ENCODE assay signal across 17 cellular contexts in the genomic region with DNA sequence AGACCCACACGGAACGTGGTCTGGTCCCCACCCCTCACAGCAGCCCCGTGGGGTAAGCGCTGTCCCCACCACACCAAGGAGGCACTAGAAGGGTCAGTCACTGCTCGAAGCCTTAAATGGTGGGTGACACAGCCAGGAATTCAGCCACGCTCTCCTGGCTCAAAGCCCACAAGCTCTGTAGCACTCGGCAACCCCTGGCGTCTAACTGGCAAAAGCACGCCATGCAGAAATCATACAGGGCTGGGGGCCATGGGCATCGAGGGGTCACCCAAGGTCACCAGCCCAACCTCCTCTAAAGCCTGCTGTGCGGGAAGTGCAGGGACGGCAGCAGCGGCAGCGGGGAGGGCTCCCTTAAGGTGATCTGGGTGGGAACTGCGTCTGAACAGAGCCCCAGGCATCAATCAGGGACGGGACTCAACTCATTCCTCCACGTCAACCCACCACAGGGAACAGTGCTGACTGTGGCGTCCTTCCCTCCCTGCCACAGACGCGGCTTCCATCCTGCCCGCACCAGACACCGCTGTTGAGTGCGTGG. TPM values are rescaled to one million over a fixed set of nuclear protein-coding genes. Genes with fewer than 3 reads are reported as not detected.
DNase-seq lines count a peak whose midpoint lies in the region; ATAC-seq, FAIRE-seq and TF ChIP-seq lines count a peak whose summit lies in the region.
"Had no signal": no experiment of that assay in that cellular context is flagged by ENCODE, and none has a peak within 500 bp of the region (broad histone marks: within the 10 kb centered on the region; RNA-seq: fewer than 3 reads in every experiment).

No MANE protein-coding gene starts in this region.

- H2AFZ ChIP-seq in astrocyte (ENCODE audit: low read depth, low read length): no peak overlapping the region
- H2AFZ ChIP-seq in keratinocyte (ENCODE audit: control insufficient read depth, low read length): no peak overlapping the region

- H3K27me3 ChIP-seq in astrocyte (ENCODE audit: insufficient read depth, low read length): no peaks in the 10 kb centered on the region
- H3K27me3 ChIP-seq in keratinocyte (ENCODE audit: control insufficient read depth, extremely low read depth, insufficient read depth, low read length): no peaks in the 10 kb centered on the region

- peaks cover 22% of the 10 kb centered on the region for H3K36me3 Mint-ChIP-seq in astrocyte (ENCODE audit: low read depth, unreplicated experiment)
- H3K36me3 Mint-ChIP-seq in HFFc6 (ENCODE audit: low read depth): peaks cover 34% of the 10 kb centered on the region

- H3K9ac ChIP-seq in astrocyte (ENCODE audit: low read length) (no peak overlapping the region), keratinocyte (ENCODE audit: control insufficient read depth, extremely low read depth, insufficient read depth, low read length) (no peak overlapping the region)

- H3K4me1 Mint-ChIP-seq in astrocyte (ENCODE audit: low read depth, unreplicated experiment) (peaks cover 16% of the 10 kb centered on the region), HFFc6 (ENCODE audit: low read depth) (peaks cover 7% of the 10 kb centered on the region)
- H3K4me1 Mint-ChIP-seq: activated CD4-positive, alpha-beta memory T cell treated with anti-CD3 and anti-CD28 coated beads, Interleukin-2, amount 10 ng/mL, durations not matched to agents 7 days and 5 days had no signal

- peaks cover 12% of the 10 kb centered on the region for H3K79me2 ChIP-seq in astrocyte (ENCODE audit: insufficient read depth, low read length)
- peaks cover 11% of the 10 kb centered on the region for H3K79me2 ChIP-seq in keratinocyte (ENCODE audit: control insufficient read depth, insufficient read depth, low read length)

- H3K27ac Mint-ChIP-seq in astrocyte (ENCODE audit: unreplicated experiment) (peak overlapping the region; percentile 66), HFFc6 (no peak overlapping the region)
- H3K27ac Mint-ChIP-seq: activated CD4-positive, alpha-beta memory T cell treated with anti-CD3 and anti-CD28 coated beads, Interleukin-2, amount 10 ng/mL, durations not matched to agents 7 days and 5 days; natural killer cell treated with Interleukin-12 subunit alpha and Interleukin-12 subunit beta and Interleukin-15 and Interleukin-18, amount 100 ng/mL, for 72 hours had no signal

- no peaks in the 10 kb centered on the region for H3K9me1 ChIP-seq in keratinocyte (ENCODE audit: control insufficient read depth, extremely low read depth, insufficient read depth, low read length)

- no peaks in the 10 kb centered on the region for H3K9me3 ChIP-seq in astrocyte (ENCODE audit: insufficient read depth, low read depth, low read length)
- H3K9me3 ChIP-seq in keratinocyte (ENCODE audit: control insufficient read depth, low read depth, low read length): no peaks in the 10 kb centered on the region
- H3K9me3 ChIP-seq: A549 had no signal

- H3K27me3 Mint-ChIP-seq in astrocyte (ENCODE audit: low read depth, unreplicated experiment) (no peaks in the 10 kb centered on the region), HFFc6 (ENCODE audit: insufficient read depth) (no peaks in the 10 kb centered on the region; the same call in none of the 2 replicates)
- H3K27me3 Mint-ChIP-seq: activated CD4-positive, alpha-beta memory T cell treated with anti-CD3 and anti-CD28 coated beads, Interleukin-2, amount 10 ng/mL, durations not matched to agents 7 days and 5 days; natural killer cell treated with Interleukin-12 subunit alpha and Interleukin-12 subunit beta and Interleukin-15 and Interleukin-18, amount 100 ng/mL, for 72 hours had no signal

- dilution Hi-C loops in keratinocyte (cut with MboI; ENCODE audit: extremely low pct_ligation_motif_present, low sequenced_read_pairs): no loop called here

- no peak for FAIRE-seq in astrocyte (lab: Jason Lieb, UNC)
- no peak for FAIRE-seq in keratinocyte (lab: Jason Lieb, UNC)
- FAIRE-seq: A549, TTC549 had no signal

- H3K27ac ChIP-seq in astrocyte (ENCODE audit: low read depth, low read length) (no peak overlapping the region), keratinocyte (ENCODE audit: control insufficient read depth, insufficient read depth, low read length) (no peak overlapping the region)
- H3K27ac ChIP-seq: A549 had no signal

- H3K4me1 ChIP-seq in astrocyte (ENCODE audit: insufficient read depth, low read length) (peaks cover 21% of the 10 kb centered on the region), keratinocyte (ENCODE audit: control insufficient read depth, extremely low read depth, insufficient read depth, low read length) (peaks cover 14% of the 10 kb centered on the region)
- H3K4me1 ChIP-seq: A549 had no signal

- H3K4me3 Mint-ChIP-seq in astrocyte (ENCODE audit: unreplicated experiment) (peak overlapping the region; percentile 40), HFFc6 (no peak overlapping the region)
- H3K4me3 Mint-ChIP-seq: activated CD4-positive, alpha-beta memory T cell treated with anti-CD3 and anti-CD28 coated beads, Interleukin-2, amount 10 ng/mL, durations not matched to agents 7 days and 5 days; natural killer cell treated with Interleukin-12 subunit alpha and Interleukin-12 subunit beta and Interleukin-15 and Interleukin-18, amount 100 ng/mL, for 72 hours had no signal

- no peak for TF ChIP-seq CTCF in astrocyte (IDR thresholded peaks at IDR 0.05; ENCODE audit: insufficient read depth, low read depth, low read length)
- no peak for TF ChIP-seq CTCF in keratinocyte (optimal IDR thresholded peaks at IDR 0.05 in 1 of 3, IDR thresholded peaks at IDR 0.05 in 1 of 3, conservative IDR thresholded peaks at IDR 0.05 in 1 of 3; ENCODE audit: extremely low read depth in 1 of 3, insufficient read depth in 2 of 3, low read length in 3 of 3)
- no peak for TF ChIP-seq CTCF in HFFc6 (IDR thresholded peaks at IDR 0.05)

- H3K9me3 Mint-ChIP-seq in astrocyte (ENCODE audit: unreplicated experiment) (peaks cover 2% of the 10 kb centered on the region), HFFc6 (no peaks in the 10 kb centered on the region)
- H3K9me3 Mint-ChIP-seq: activated CD4-positive, alpha-beta memory T cell treated with anti-CD3 and anti-CD28 coated beads, Interleukin-2, amount 10 ng/mL, durations not matched to agents 7 days and 5 days; natural killer cell treated with Interleukin-12 subunit alpha and Interleukin-12 subunit beta and Interleukin-15 and Interleukin-18, amount 100 ng/mL, for 72 hours had no signal

- DNase-seq in AG08396 (ENCODE audit: low spot score) (peak; percentile 64), astrocyte (ENCODE audit: low read depth) (no peak), keratinocyte (ENCODE audit: low read depth, low spot score) (no peak), retina (peak; percentile 78), mucosa of gallbladder (ENCODE audit: low spot score) (no peak), HFFc6 (no peak), HK-2 (ENCODE audit: unreplicated experiment) (no peak)
- DNase-seq: activated CD4-positive, alpha-beta memory T cell treated with anti-CD3 and anti-CD28 coated beads, Interleukin-2, amount 10 ng/mL, durations not matched to agents 7 days and 5 days; dermis blood vessel endothelial cell; GF-D8; Karpas-422; NCI-H146; NCI-H510A had no signal

- H3K36me3 ChIP-seq in astrocyte (ENCODE audit: insufficient read depth, low read length) (no peaks in the 10 kb centered on the region), keratinocyte (ENCODE audit: control insufficient read depth in 2 of 2, extremely low read depth in 1 of 2, insufficient read depth in 2 of 2, low read length in 2 of 2) (peaks cover 0 to 12% of the 10 kb centered on the region in 2 experiments)

- peaks cover 86% of the 10 kb centered on the region for H4K20me1 ChIP-seq in astrocyte (ENCODE audit: insufficient read depth, low read length)
- peaks cover 12% of the 10 kb centered on the region for H4K20me1 ChIP-seq in keratinocyte (ENCODE audit: control insufficient read depth, extremely low read depth, insufficient read depth, low read length)

- no peak overlapping the region for H3K4me3 ChIP-seq in astrocyte (ENCODE audit: insufficient read depth, low read depth, low read length)
- peak overlapping the region in 1 of 3 experiments; percentile 1 for H3K4me3 ChIP-seq in keratinocyte (ENCODE audit: control insufficient read depth in 2 of 3, extremely low read depth in 1 of 3, insufficient read depth in 2 of 3, low read depth in 1 of 3, low read length in 3 of 3)
- H3K4me3 ChIP-seq: A549 had no signal

- no peak for ATAC-seq in GM21447 (IDR thresholded peaks at IDR 0.05; ENCODE audit: unreplicated experiment)
- ATAC-seq: A549; natural killer cell treated with Interleukin-12 subunit alpha and Interleukin-12 subunit beta and Interleukin-15 and Interleukin-18, amount 100 ng/mL, for 72 hours had no signal

- peak overlapping the region; percentile 8 for H3K4me2 ChIP-seq in astrocyte (ENCODE audit: low read length)
- peak overlapping the region; percentile 22 for H3K4me2 ChIP-seq in keratinocyte (ENCODE audit: control insufficient read depth, extremely low read depth, insufficient read depth, low read depth, low read length)
- H3K4me2 ChIP-seq: A549 had no signal

RNA-seq across cellular contexts. Expression of gene GPER1, which starts 7.8 kb away (rescaled TPM):
- 13.7 and 17.4 TPM in 2 replicates for total RNA-seq in astrocyte
- 0.05 to 0.21 TPM (median 0.08 TPM) in 3 replicates for polyA plus RNA-seq in keratinocyte
- polyA plus RNA-seq in keratinocyte (2011; ENCODE audit: low read depth): not detected
- polyA plus RNA-seq in keratinocyte (2011; cell fraction: cytosol; rRNA removed): 0.04 and 0.12 TPM in 2 replicates
- polyA plus RNA-seq in keratinocyte (2011; cell fraction: nucleus; rRNA removed): 0.09 and 0.13 TPM in 2 replicates
- polyA plus RNA-seq in keratinocyte (2012; ENCODE audit: low replicate concordance): 0.10 and 0.39 TPM in 2 replicates
- polyA minus RNA-seq in keratinocyte: not detected in 3 replicates
- polyA minus RNA-seq in keratinocyte (2011; cell fraction: cytosol; rRNA and poly(A)+ RNA removed): not detected
- not detected in 2 replicates for polyA minus RNA-seq in keratinocyte (2011; cell fraction: nucleus; rRNA and poly(A)+ RNA removed)
- 4.7 TPM for total RNA-seq in mucosa of gallbladder
- 1 to 10 TPM; 4.6 to 7.1 (median 5.3) TPM for total RNA-seq in HFFc6 (2021; fragmentation: NEBNext Ultra II Directional; extraction: Animal tissue kit (Norgen Biotek cat#: 25700))
- total RNA-seq: natural killer cell treated with Interleukin-12 subunit alpha and Interleukin-12 subunit beta and Interleukin-15 and Interleukin-18, amount 100 ng/mL, for 72 hours had no signal

RNA-seq across cellular contexts. Expression of gene GPR146, which starts 51.3 kb away (rescaled TPM):
- total RNA-seq in astrocyte: 1.7 and 3.4 TPM in 2 replicates
- polyA plus RNA-seq in keratinocyte: 0.13 to 0.24 TPM (median 0.15 TPM) in 3 replicates
- 0.14 TPM for polyA plus RNA-seq in keratinocyte (2011; ENCODE audit: low read depth)
- polyA plus RNA-seq in keratinocyte (2011; cell fraction: cytosol; rRNA removed): 0.10 TPM in 1 of 2 replicates, not detected in the other
- 0.16 and 0.23 TPM in 2 replicates for polyA plus RNA-seq in keratinocyte (2011; cell fraction: nucleus; rRNA removed)
- 0.23 TPM in 1 of 2 replicates, not detected in the other for polyA plus RNA-seq in keratinocyte (2012; ENCODE audit: low replicate concordance)
- polyA minus RNA-seq in keratinocyte: 0.20 TPM in 1 of 3 replicates, not detected in the others
- polyA minus RNA-seq in keratinocyte (2011; cell fraction: cytosol; rRNA and poly(A)+ RNA removed): not detected
- polyA minus RNA-seq in keratinocyte (2011; cell fraction: nucleus; rRNA and poly(A)+ RNA removed): not detected in 2 replicates
- 8.3 TPM for total RNA-seq in mucosa of gallbladder
- under 1 TPM; 0.26 to 0.92 (median 0.52) TPM for total RNA-seq in HFFc6 (2021; fragmentation: NEBNext Ultra II Directional; extraction: Animal tissue kit (Norgen Biotek cat#: 25700))

Comparison
In these comparisons a context has a peak if more than half of its experiments do, and no peak if none do; other contexts are left out.
1. DNase-seq: peak in AG08396 (single experiment) and retina (single experiment); none in astrocyte (single experiment), keratinocyte (single experiment), mucosa of gallbladder (single experiment), HFFc6 (single experiment) and HK-2 (single experiment).